22 cellular contexts compared by ENCODE assay signal in the genomic region with DNA sequence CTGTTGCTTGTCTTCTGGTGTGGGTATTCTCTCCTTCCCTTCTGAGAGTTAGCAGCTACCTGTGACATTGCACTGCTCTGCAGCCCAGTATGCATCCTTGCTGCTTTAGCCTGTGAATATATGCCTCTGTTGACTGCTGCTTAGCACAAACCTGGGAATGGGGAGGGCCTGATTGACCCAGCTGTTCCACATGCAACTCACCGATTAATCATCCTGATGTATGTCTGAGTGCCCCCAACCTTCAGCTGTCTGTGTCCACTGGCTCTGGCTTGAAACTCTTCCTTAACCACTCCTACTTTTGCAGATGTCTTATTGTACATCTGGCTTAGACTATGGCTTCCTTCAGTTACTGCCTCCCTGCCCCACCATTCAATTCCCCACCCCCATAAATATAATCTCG.
DNase-seq lines count a peak whose midpoint lies in the region; ATAC-seq and TF ChIP-seq lines count a peak whose summit lies in the region.
"Had no signal": no experiment of that assay in that cellular context is flagged by ENCODE, and none has a peak within 500 bp of the region (broad histone marks: within the 10 kb centered on the region; RNA-seq: fewer than 3 reads in every experiment).

No MANE protein-coding gene starts in this region.

- H3K4me3 Mint-ChIP-seq in CD4-positive, alpha-beta T cell = no peak overlapping the region
- no peak overlapping the region for H3K4me3 Mint-ChIP-seq in natural killer cell
- H3K4me3 Mint-ChIP-seq: activated B cell treated with CpG ODN at 0.5 μM for 24 hours; dendritic cell treated with granulocyte-macrophage colony-stimulating factor and Interleukin-4, amounts not matched to agents 40 ng/mL and 50 ng/mL, for 4 days had no signal

- peaks cover 12% of the 10 kb centered on the region for H3K4me1 Mint-ChIP-seq in CD4-positive, alpha-beta T cell (ENCODE audit: low read depth)
- peaks cover 8 to 27% of the 10 kb centered on the region in 2 donors for H3K4me1 Mint-ChIP-seq in natural killer cell
- H3K4me1 Mint-ChIP-seq: activated B cell treated with CpG ODN at 0.5 μM for 24 hours had no signal

- intact Hi-C loops in CD4-positive, alpha-beta T cell (cut with DNase I, micrococcal nuclease) = no loop called here
- intact Hi-C loops in natural killer cell (cut with micrococcal nuclease) = no loop called here
- intact Hi-C loops in adrenal gland (cut with DNase I) = no loop called here

- no peak overlapping the region for H3K4ac ChIP-seq in trophoblast cell (ENCODE audit: low read depth, low read length)

- no peak overlapping the region for H3K18ac ChIP-seq in trophoblast cell (ENCODE audit: low read length)

- in situ Hi-C loops in brain microvascular endothelial cell (cut with HindIII; ENCODE audit: low pct_ligation_motif_present, low sequenced_read_pairs) = no loop called here

- no peak overlapping the region for H3K14ac ChIP-seq in trophoblast cell (ENCODE audit: low read length)

- H3K9me3 ChIP-seq in CD4-positive, alpha-beta T cell (ENCODE audit: control insufficient read depth, low read length) = peaks cover 9% of the 10 kb centered on the region
- no peaks in the 10 kb centered on the region for H3K9me3 ChIP-seq in trophoblast cell (ENCODE audit: insufficient read depth, low read depth, low read length)
- peaks cover 0 to 5% (median 0%) of the 10 kb centered on the region in 3 donors for H3K9me3 ChIP-seq in adrenal gland (replicated peaks in 1 of 3)

- H3K27me3 ChIP-seq in CD4-positive, alpha-beta T cell (ENCODE audit: control insufficient read depth, insufficient read depth, low read length) = no peaks in the 10 kb centered on the region
- no peaks in the 10 kb centered on the region for H3K27me3 ChIP-seq in brain microvascular endothelial cell (replicated peaks)
- no peaks in the 10 kb centered on the region for H3K27me3 ChIP-seq in trophoblast cell (ENCODE audit: insufficient read depth, low read length)
- H3K27me3 ChIP-seq in adrenal gland = no peaks in the 10 kb centered on the region
- H3K27me3 ChIP-seq: MG63 had no signal

- TF ChIP-seq CTCF in CD4-positive, alpha-beta T cell (IDR thresholded peaks at IDR 0.05) = no peak
- TF ChIP-seq CTCF in brain microvascular endothelial cell (IDR thresholded peaks at IDR 0.05; ENCODE audit: low read depth, low read length, missing control alignments) (no peak), natural killer cell (IDR thresholded peaks at IDR 0.05) (no peak), adrenal gland (IDR thresholded peaks at IDR 0.05) (no peak)

- no peak overlapping the region for H2AK5ac ChIP-seq in trophoblast cell (ENCODE audit: low read length)

- no peak overlapping the region for H2BK12ac ChIP-seq in trophoblast cell (ENCODE audit: low read length)

- H4K8ac ChIP-seq in trophoblast cell (ENCODE audit: low read depth, low read length) = no peak overlapping the region

- H3K4me1 ChIP-seq in trophoblast cell (ENCODE audit: control insufficient read depth in 1 of 2, insufficient read depth in 2 of 2, low read length in 2 of 2) = no peaks in the 10 kb centered on the region
- peaks cover 0 to 12% of the 10 kb centered on the region in 2 donors for H3K4me1 ChIP-seq in adrenal gland (replicated peaks in 1 of 2)

- CTCF ChIA-PET in CD4-positive, alpha-beta T cell (lab: Charles Lee) = no interaction called here

- H3K79me2 ChIP-seq in trophoblast cell (ENCODE audit: control insufficient read depth, insufficient read depth, low read length, poor library complexity) = no peaks in the 10 kb centered on the region

- peaks cover 2% of the 10 kb centered on the region for H3K9me3 Mint-ChIP-seq in CD4-positive, alpha-beta T cell
- no peaks in the 10 kb centered on the region for H3K9me3 Mint-ChIP-seq in natural killer cell

- H3K36me3 ChIP-seq in brain microvascular endothelial cell (replicated peaks) = peaks cover 25% of the 10 kb centered on the region
- peaks cover 8 to 9% of the 10 kb centered on the region in 2 experiments for H3K36me3 ChIP-seq in trophoblast cell (ENCODE audit: control insufficient read depth in 1 of 2, insufficient read depth in 2 of 2, low read length in 2 of 2)
- no peaks in the 10 kb centered on the region for H3K36me3 ChIP-seq in adrenal gland (replicated peaks in 1 of 2)

- TF ChIP-seq POLR2A in adrenal gland (IDR thresholded peaks at IDR 0.05) = no peak

- no peak overlapping the region for H2BK5ac ChIP-seq in trophoblast cell (ENCODE audit: low read depth, low read length, poor library complexity)

- H2BK120ac ChIP-seq in trophoblast cell (ENCODE audit: insufficient read depth, low read length, poor library complexity) = no peak overlapping the region

- POLR2A ChIA-PET in CD4-positive, alpha-beta T cell (lab: Charles Lee) = no interaction called here

- WGBS in trophoblast cell (ENCODE audit: extremely low coverage, insufficient coverage, insufficient read length) = no CpG with 5 or more reads among the region's 2 CpGs
- WGBS in adrenal gland, 4 donors = 66 to 72% (median 66%) methylated on average over 2 of the region's 2 CpGs

- H4K12ac ChIP-seq in trophoblast cell (ENCODE audit: low read depth, low read length) = no peak overlapping the region

- ATAC-seq in CD4-positive, alpha-beta T cell (ENCODE audit: poor library complexity) = no peak
- ATAC-seq in natural killer cell = no peak
- no peak for ATAC-seq in HG02642 (IDR thresholded peaks at IDR 0.05; ENCODE audit: poor library complexity, unreplicated experiment)

- no peak overlapping the region for H4K91ac ChIP-seq in trophoblast cell (ENCODE audit: low read depth, low read length)

- H3K79me1 ChIP-seq in trophoblast cell (ENCODE audit: low read length) = no peaks in the 10 kb centered on the region

- H3K23ac ChIP-seq in trophoblast cell (ENCODE audit: low read length) = no peak overlapping the region

- no peak overlapping the region for H3K4me2 ChIP-seq in trophoblast cell (ENCODE audit: low read length)
- H3K4me2 ChIP-seq: smooth muscle cell had no signal

- no peaks in the 10 kb centered on the region for H3K27me3 Mint-ChIP-seq in CD4-positive, alpha-beta T cell
- no peaks in the 10 kb centered on the region for H3K27me3 Mint-ChIP-seq in natural killer cell (ENCODE audit: low read depth in 2 of 2)
- H3K27me3 Mint-ChIP-seq: activated B cell treated with CpG ODN at 0.5 μM for 24 hours; dendritic cell treated with granulocyte-macrophage colony-stimulating factor and Interleukin-4, amounts not matched to agents 40 ng/mL and 50 ng/mL, for 4 days had no signal

- H3K9ac ChIP-seq in trophoblast cell (ENCODE audit: low read length) = no peak overlapping the region

- H3K27ac ChIP-seq in CD4-positive, alpha-beta T cell (ENCODE audit: low read depth, low read length) = no peak overlapping the region
- H3K27ac ChIP-seq in brain microvascular endothelial cell = no peak overlapping the region
- H3K27ac ChIP-seq in trophoblast cell (ENCODE audit: low read depth, low read length) = no peak overlapping the region
- H3K27ac ChIP-seq in adrenal gland = no peak overlapping the region
- H3K27ac ChIP-seq: C4-2B had no signal

- no peak overlapping the region for H2AFZ ChIP-seq in trophoblast cell (ENCODE audit: insufficient read depth, low read length, poor library complexity)

- H3K27ac Mint-ChIP-seq in CD4-positive, alpha-beta T cell = peak overlapping the region; percentile 64
- H3K27ac Mint-ChIP-seq in natural killer cell = peak overlapping the region; percentile 29 to 47
- H3K27ac Mint-ChIP-seq: activated B cell treated with CpG ODN at 0.5 μM for 24 hours; dendritic cell treated with granulocyte-macrophage colony-stimulating factor and Interleukin-4, amounts not matched to agents 40 ng/mL and 50 ng/mL, for 4 days had no signal

- H3K36me3 Mint-ChIP-seq in CD4-positive, alpha-beta T cell (ENCODE audit: low read depth) = peaks cover 91% of the 10 kb centered on the region
- peaks cover 18% of the 10 kb centered on the region for H3K36me3 Mint-ChIP-seq in natural killer cell

- DNase-seq in CD4-positive, alpha-beta T cell = no peak
- DNase-seq in HCEC 1CT = peak; percentile 40
- peak; percentile 5 for DNase-seq in brain microvascular endothelial cell
- DNase-seq in natural killer cell = no peak
- DNase-seq in trophoblast cell = no peak
- DNase-seq in adrenal gland = no peak
- DNase-seq: activated B cell treated with CpG ODN at 0.5 μM for 24 hours; activated CD4-positive, alpha-beta T cell treated with anti-CD3 and anti-CD28 coated beads, Interleukin-2, amount 50 U/mL, for 4 hours; activated CD8-positive, alpha-beta memory T cell treated with anti-CD3 and anti-CD28 coated beads, Interleukin-2, amount 50 U/mL, for 48 hours; activated gamma-delta T cell treated with Interleukin-2 at 50 U/mL for 16 hours; anterior cingulate cortex; DMS153; kidney glomerular epithelial cell; MG63; NCI-H1417; NCI-H2081; NCI-H774 had no signal

- no peak overlapping the region for H3K4me3 ChIP-seq in brain microvascular endothelial cell (ENCODE audit: low read depth, low read length)
- no peak overlapping the region for H3K4me3 ChIP-seq in trophoblast cell (ENCODE audit: low read depth, low read length)
- no peak overlapping the region for H3K4me3 ChIP-seq in adrenal gland
- H3K4me3 ChIP-seq: lung, MG63, smooth muscle cell had no signal

Comparison
In these comparisons a context has a peak if more than half of its experiments do, and no peak if none do; other contexts are left out.
1. DNase-seq: peak in HCEC 1CT (single experiment) and brain microvascular endothelial cell (single experiment); none in CD4-positive, alpha-beta T cell (0 of 10), natural killer cell (single experiment), trophoblast cell (0 of 2) and adrenal gland (0 of 7).